10 cellular contexts compared by ENCODE assay signal in genomic region chr10:104257235-104257634, GRCh38. TPM values are rescaled to one million over a fixed set of nuclear protein-coding genes. Genes with fewer than 3 reads are reported as not detected.
A peak's percentile ranks its signal among the peaks of the same experiment; 100 is the strongest.
DNase-seq lines count a peak whose midpoint lies in the region; ATAC-seq and TF ChIP-seq lines count a peak whose summit lies in the region.
"Had no signal": no experiment of that assay in that cellular context is flagged by ENCODE, and none has a peak within 500 bp of the region (broad histone marks: within the 10 kb centered on the region; RNA-seq: fewer than 3 reads in every experiment).

No MANE protein-coding gene starts in this region.

- peak overlapping the region; percentile 88 for H3K4me2 ChIP-seq in Loucy (ENCODE audit: low read depth, low read length, poor library complexity, severe bottlenecking)

- no peak overlapping the region for H2AFZ ChIP-seq in Loucy (ENCODE audit: low read length)

- TF ChIP-seq CTCF in CD8-positive, alpha-beta T cell (IDR thresholded peaks at IDR 0.05) = no peak
- no peak for TF ChIP-seq CTCF in Loucy (conservative IDR thresholded peaks at IDR 0.05; ENCODE audit: low read length)
- TF ChIP-seq CTCF in dorsolateral prefrontal cortex (IDR thresholded peaks at IDR 0.05 in 54 of 56, conservative IDR thresholded peaks at IDR 0.05 in 2 of 56; ENCODE audit: low read depth in 1 of 56, partially characterized antibody in 56 of 56) = no peak
- no peak for TF ChIP-seq CTCF in osteocyte (IDR thresholded peaks at IDR 0.05)

- no peak overlapping the region for H3K27ac ChIP-seq in CD8-positive, alpha-beta T cell (ENCODE audit: low read depth, low read length)
- peak overlapping the region in 42 of 59 donors; percentile 0 to 99 (median 98) for H3K27ac ChIP-seq in dorsolateral prefrontal cortex

- no peaks in the 10 kb centered on the region for H3K27me3 Mint-ChIP-seq in CD8-positive, alpha-beta T cell (ENCODE audit: low read depth)
- H3K27me3 Mint-ChIP-seq in osteocyte (ENCODE audit: unreplicated experiment) = no peaks in the 10 kb centered on the region

- H3K4me3 ChIP-seq in CD8-positive, alpha-beta T cell (ENCODE audit: low read depth, low read length) = no peak overlapping the region
- H3K4me3 ChIP-seq in Loucy (ENCODE audit: low read length, poor library complexity, severe bottlenecking) = no peak overlapping the region
- peak overlapping the region in 23 of 59 donors; percentile 29 to 99 (median 93) for H3K4me3 ChIP-seq in dorsolateral prefrontal cortex

- H3K4me1 Mint-ChIP-seq in CD8-positive, alpha-beta T cell (ENCODE audit: low read depth) = peaks cover 72% of the 10 kb centered on the region
- H3K4me1 Mint-ChIP-seq in osteocyte (ENCODE audit: unreplicated experiment) = peaks cover 49% of the 10 kb centered on the region

- ATAC-seq in CD8-positive, alpha-beta T cell = no peak
- ATAC-seq in HG03108 (IDR thresholded peaks at IDR 0.05; ENCODE audit: unreplicated experiment) = no peak
- ATAC-seq: activated naive CD4-positive, alpha-beta T cell treated with anti-CD3 and anti-CD28 coated beads, Interleukin-2, amount 50 U/mL, for 72 hours had no signal

- H3K4me3 Mint-ChIP-seq in CD8-positive, alpha-beta T cell = no peak overlapping the region
- no peak overlapping the region for H3K4me3 Mint-ChIP-seq in osteocyte (ENCODE audit: unreplicated experiment)

- no peaks in the 10 kb centered on the region for H3K27me3 ChIP-seq in CD8-positive, alpha-beta T cell (ENCODE audit: insufficient read depth, low read length)
- H3K27me3 ChIP-seq in Loucy (ENCODE audit: insufficient read depth, low read length, poor library complexity, severe bottlenecking) = no peaks in the 10 kb centered on the region
- no peaks in the 10 kb centered on the region for H3K27me3 ChIP-seq in dorsolateral prefrontal cortex

- POLR2A ChIA-PET in CD8-positive, alpha-beta T cell (lab: Charles Lee) = interaction anchor here (1.2 to 1.6 kb wide), 4 partner anchors 14 to 136 kb away, joined by 3 to 4 read pairs (median 4); partner anchors contain the start of genes CFAP58 and SFR1

- peaks cover 23% of the 10 kb centered on the region for H4K20me1 ChIP-seq in Loucy (ENCODE audit: insufficient read depth, low read length, poor library complexity, severe bottlenecking)

- H3K9me3 Mint-ChIP-seq in CD8-positive, alpha-beta T cell = no peaks in the 10 kb centered on the region
- H3K9me3 Mint-ChIP-seq in osteocyte (ENCODE audit: unreplicated experiment) = no peaks in the 10 kb centered on the region

- H3K36me3 ChIP-seq in CD8-positive, alpha-beta T cell (ENCODE audit: insufficient read depth, low read length) = peaks cover 9% of the 10 kb centered on the region
- H3K36me3 ChIP-seq in Loucy (ENCODE audit: insufficient read depth, low read length) = peaks cover 7% of the 10 kb centered on the region; the same call in 1 of the 2 replicates

- H3K9me2 ChIP-seq in Loucy (replicated peaks; ENCODE audit: low read depth, low read length) = no peaks in the 10 kb centered on the region

- H3K9me3 ChIP-seq in CD8-positive, alpha-beta T cell (ENCODE audit: low read length) = no peaks in the 10 kb centered on the region
- H3K9me3 ChIP-seq in Loucy (ENCODE audit: insufficient read depth, low read depth, low read length) = no peaks in the 10 kb centered on the region

- H3K36me3 Mint-ChIP-seq in CD8-positive, alpha-beta T cell = peaks cover 55% of the 10 kb centered on the region
- H3K36me3 Mint-ChIP-seq in osteocyte (ENCODE audit: unreplicated experiment) = peaks cover 25% of the 10 kb centered on the region

- intact Hi-C loops in CD8-positive, alpha-beta T cell (cut with DNase I, micrococcal nuclease) = no loop called here
- intact Hi-C loops in dorsolateral prefrontal cortex (cut with DNase I) = no loop called here

- peaks cover 61% of the 10 kb centered on the region for H3K79me2 ChIP-seq in Loucy (ENCODE audit: insufficient read depth, low read length)

- CTCF ChIA-PET in CD8-positive, alpha-beta T cell (lab: Charles Lee) = interaction anchor here (1.1 to 4.3 kb wide), 2 partner anchors 17 to 48 kb away, joined by 3 to 30 read pairs; no protein-coding TSS in a partner anchor

- H3K9ac ChIP-seq in Loucy (ENCODE audit: low read depth, low read length, poor library complexity, severe bottlenecking) = no peak overlapping the region

- H3K4me1 ChIP-seq in CD8-positive, alpha-beta T cell (ENCODE audit: insufficient read depth, low read length) = peaks cover 36% of the 10 kb centered on the region
- H3K4me1 ChIP-seq in Loucy (ENCODE audit: insufficient read depth, low read length, poor library complexity, severe bottlenecking) = peaks cover 63% of the 10 kb centered on the region

- H3K27ac Mint-ChIP-seq in CD8-positive, alpha-beta T cell = peak overlapping the region; percentile 63
- H3K27ac Mint-ChIP-seq in osteocyte (ENCODE audit: unreplicated experiment) = peak overlapping the region; percentile 55

- no peak for DNase-seq in CD8-positive, alpha-beta T cell
- DNase-seq in dorsolateral prefrontal cortex (no peak), osteocyte (ENCODE audit: extremely low spot score, unreplicated experiment) (no peak)
- no peak for DNase-seq in activated effector memory CD4-positive, alpha-beta T cell treated with anti-CD3 and anti-CD28 coated beads, Interleukin-2, amount 50 U/mL, for 16 hours
- no peak for DNase-seq in stimulated activated CD4-positive, alpha-beta T cell treated with anti-CD3 and anti-CD28 coated beads, Interleukin-2, amount 100 ng/mL, for 24 hours
- DNase-seq: DMS 273 treated with DMSO at 0.1 percent for 48 hours, NCI-H226 had no signal

- no peaks in the 10 kb centered on the region for H3F3A ChIP-seq in Loucy (ENCODE audit: low read depth)

RNA-seq across cellular contexts. Expression of gene GSTO1, which starts 2.5 kb away (rescaled TPM):
- 10 to 100 TPM in 1 of 2 experiments, 1 to 10 TPM in 1; 9.8 to 11.8 TPM for total RNA-seq in CD8-positive, alpha-beta T cell
- total RNA-seq in dorsolateral prefrontal cortex = 100 to 1,000 TPM in 27 of 120 experiments, 10 to 100 TPM in 93; 45.5 to 124 (median 88.3) TPM
- 71.8 and 77.4 TPM in 2 replicates for total RNA-seq in osteocyte

RNA-seq across cellular contexts. Expression of gene GSTO2, which starts 11.7 kb away (rescaled TPM):
- under 1 TPM; 0.49 to 0.75 TPM for total RNA-seq in CD8-positive, alpha-beta T cell
- total RNA-seq in dorsolateral prefrontal cortex (10 to 100 TPM in 109 of 120 experiments, 1 to 10 TPM in 11; 7.2 to 31.4 (median 14.2) TPM), osteocyte (0.31 and 0.54 TPM in 2 replicates)

RNA-seq across cellular contexts. Expression of gene CFAP43, which starts 25.1 kb away (rescaled TPM):
- total RNA-seq in CD8-positive, alpha-beta T cell = not detected
- 10 to 100 TPM in 2 of 120 experiments, 1 to 10 TPM in 118; 2.2 to 10.5 (median 5.3) TPM for total RNA-seq in dorsolateral prefrontal cortex
- total RNA-seq in osteocyte = 0.13 TPM in 1 of 2 replicates, not detected in the other
